In genomic region chr4:124710911-124711310, GRCh38 we compare ENCODE assay signal across 8 cellular contexts. TPM values are rescaled to one million over a fixed set of nuclear protein-coding genes. Genes with fewer than 3 reads are reported as not detected.
DNase-seq lines count a peak whose midpoint lies in the region; ATAC-seq and TF ChIP-seq lines count a peak whose summit lies in the region.

No MANE protein-coding gene starts in this region.

- H3K4me3 ChIP-seq in AG04450 (ENCODE audit: low read depth, low read length) = peak overlapping the region; percentile 87
- peak overlapping the region; percentile 69 for H3K4me3 ChIP-seq in colonic mucosa

- H3K9me3 ChIP-seq in AG04450 (ENCODE audit: control insufficient read depth, insufficient read depth, low read length) = no peaks in the 10 kb centered on the region; the same call in 1 of the 2 replicates
- no peaks in the 10 kb centered on the region for H3K9me3 ChIP-seq in colonic mucosa

- DNase-seq in AG04450 (ENCODE audit: low read depth, low spot score) (no peak), LHCN-M2 (ENCODE audit: low read depth) (peak; percentile 26), colonic mucosa (peak; percentile 23), midbrain (lab: John Stamatoyannopoulos, UW) (peak; percentile 12), cortex of kidney (lab: John Stamatoyannopoulos, UW) (no peak), endothelial cell (ENCODE audit: low spot score) (no peak)
- DNase-seq in activated CD4-positive, alpha-beta T cell treated with anti-CD3 and anti-CD28 coated beads, Interleukin-2, amount 50 U/mL, for 48 hours = no peak

- H3K9ac ChIP-seq in colonic mucosa (ENCODE audit: low read depth in 2 of 2, low read length in 2 of 2) = peak overlapping the region in 1 of 2 donors; percentile 62

- H3K27ac Mint-ChIP-seq in endothelial cell (ENCODE audit: unreplicated experiment) = no peak overlapping the region

- peaks cover 20% of the 10 kb centered on the region for H3K4me1 Mint-ChIP-seq in endothelial cell (ENCODE audit: unreplicated experiment)

- CTCF ChIA-PET in AG04450 (lab: Charles Lee) = interaction anchor here (0.6 to 1.6 kb wide), 3 partner anchors 180 to 521 kb away, joined by 4 to 12 read pairs (median 4); no protein-coding TSS in a partner anchor

- H3K4me1 ChIP-seq in colonic mucosa = peaks cover 5% of the 10 kb centered on the region

- peaks cover 13% of the 10 kb centered on the region for H3K36me3 Mint-ChIP-seq in endothelial cell (ENCODE audit: low read depth, unreplicated experiment)

- no peaks in the 10 kb centered on the region for H3K36me3 ChIP-seq in colonic mucosa

- TF ChIP-seq CTCF in AG04450 (IDR thresholded peaks at IDR 0.05; ENCODE audit: low read depth, low read length) = no peak
- no peak for TF ChIP-seq CTCF in colonic mucosa (IDR thresholded peaks at IDR 0.05)
- TF ChIP-seq CTCF in endothelial cell (IDR thresholded peaks at IDR 0.05; ENCODE audit: unreplicated experiment) = no peak

- H3K9me3 Mint-ChIP-seq in endothelial cell (ENCODE audit: unreplicated experiment) = no peaks in the 10 kb centered on the region

- intact Hi-C loops in colonic mucosa (cut with DNase I) = no loop called here

- H3K4me3 Mint-ChIP-seq in endothelial cell (ENCODE audit: unreplicated experiment) = no peak overlapping the region

- H3K27ac ChIP-seq in AG04450 (ENCODE audit: low read depth, low read length) = no peak overlapping the region
- peak overlapping the region; percentile 93 for H3K27ac ChIP-seq in colonic mucosa

- H3K27me3 ChIP-seq in AG04450 (ENCODE audit: control insufficient read depth, insufficient read depth, low read length) (no peaks in the 10 kb centered on the region), colonic mucosa (no peaks in the 10 kb centered on the region)

- H3K27me3 Mint-ChIP-seq in endothelial cell (ENCODE audit: unreplicated experiment) = peaks cover 10% of the 10 kb centered on the region

- no peak for ATAC-seq in GM18909 (IDR thresholded peaks at IDR 0.05; ENCODE audit: poor library complexity, unreplicated experiment)

- POLR2A ChIA-PET in AG04450 (lab: Yijun Ruan, JAX) = interaction anchor here (0.6 to 0.7 kb wide), 3 partner anchors 248 to 421 kb away, joined by 3 read pairs; no protein-coding TSS in a partner anchor

RNA-seq across cellular contexts. Expression of gene ANKRD50, which starts 1.6 kb away (rescaled TPM):
- polyA plus RNA-seq in AG04450 (2011; rRNA removed) = 16.7 and 21.2 TPM in 2 replicates
- polyA minus RNA-seq in AG04450 (2011; rRNA and poly(A)+ RNA removed) = 41.2 and 77.5 TPM in 2 replicates
- 13.0 and 16.3 TPM in 2 replicates for total RNA-seq in LHCN-M2 (2014; rRNA removed)
- 5.4 TPM for polyA plus RNA-seq in LHCN-M2 (2012)
- 10 to 100 TPM in 1 of 2 donors, 1 to 10 TPM in 1; 7.1 to 14.0 TPM for total RNA-seq in colonic mucosa
- total RNA-seq in endothelial cell (ENCODE audit: unreplicated experiment) = 39.1 TPM

Comparison
In these comparisons a context has a peak if more than half of its experiments do, and no peak if none do; other contexts are left out.
1. DNase-seq: peak in LHCN-M2 (single experiment), colonic mucosa (single experiment) and midbrain (single experiment); none in AG04450 (single experiment), cortex of kidney (single experiment), endothelial cell (single experiment) and activated CD4-positive, alpha-beta T cell treated with anti-CD3 and anti-CD28 coated beads, Interleukin-2, amount 50 U/mL, for 48 hours (0 of 2).